In genomic region chr2:37698931-37699481, GRCh38 we compare ENCODE assay signal across 1 cellular context.
TF ChIP-seq lines count a peak whose summit lies in the region.

No MANE protein-coding gene starts in this region.

TF ChIP-seq in SK-N-SH, 30 proteins besides CTCF, POLR2A, EP300 and RAD21 (continued from another document):
- peak; percentile 65; the same call in 1 of the 2 replicates for TF ChIP-seq RXRA (IDR thresholded peaks at IDR 0.05; ENCODE audit: borderline replicate concordance, low read depth)
- TF ChIP-seq NFIC (IDR thresholded peaks at IDR 0.05; ENCODE audit: borderline replicate concordance), result peak; percentile 49; the same call in 1 of the 2 replicates
- no peak; the same call in 1 of the 2 replicates for TF ChIP-seq MAX (IDR thresholded peaks at IDR 0.05; ENCODE audit: low read depth)
- no peak for TF ChIP-seq MXI1 (IDR thresholded peaks at IDR 0.05; ENCODE audit: low read depth, low read length)
- TF ChIP-seq FOXM1 (IDR thresholded peaks at IDR 0.05; ENCODE audit: low read depth), result peak; percentile 38; the same call in 1 of the 2 replicates
- TF ChIP-seq ZBTB33 (IDR thresholded peaks at IDR 0.05; ENCODE audit: borderline replicate concordance, low read depth), result 0 out of 2 replicates have a peak, but pooled peaks have one; percentile 58
- no peak for TF ChIP-seq CHD2 (IDR thresholded peaks at IDR 0.05; ENCODE audit: low read length, partially characterized antibody)
- TF ChIP-seq JUND (IDR thresholded peaks at IDR 0.05), result peak; percentile 67; the same call in 1 of the 2 replicates
- no peak for TF ChIP-seq NRF1 (IDR thresholded peaks at IDR 0.05; ENCODE audit: low read depth, low read length)
- TF ChIP-seq RCOR1 (IDR thresholded peaks at IDR 0.05; ENCODE audit: low read length), result no peak
- no peak for TF ChIP-seq SMC3 (IDR thresholded peaks at IDR 0.05; ENCODE audit: low read depth, low read length)
- no peak for TF ChIP-seq USF1 (IDR thresholded peaks at IDR 0.05; ENCODE audit: borderline replicate concordance, low read depth)
- TF ChIP-seq FOSL2 (IDR thresholded peaks at IDR 0.05; ENCODE audit: borderline replicate concordance, low read depth), result peak; percentile 59
- no peak for TF ChIP-seq POLR2AphosphoS5 (IDR thresholded peaks at IDR 0.05; ENCODE audit: low read depth, low read length)
- no peak for TF ChIP-seq FOXJ3 (CRISPR knock-in tag; IDR thresholded peaks at IDR 0.05)
- TF ChIP-seq TAF1 (IDR thresholded peaks at IDR 0.05; ENCODE audit: borderline replicate concordance, low read depth, low read length), result no peak
- peak; percentile 85 for TF ChIP-seq TEAD4 (IDR thresholded peaks at IDR 0.05; ENCODE audit: borderline replicate concordance, insufficient read depth)
- TF ChIP-seq USF2 (IDR thresholded peaks at IDR 0.05; ENCODE audit: borderline replicate concordance, low read depth, low read length), result no peak
- no peak for TF ChIP-seq EZH2phosphoT487 (IDR thresholded peaks at IDR 0.05; ENCODE audit: borderline replicate concordance, low read depth)
- TF ChIP-seq IRF3 (IDR thresholded peaks at IDR 0.05; ENCODE audit: low read depth, low read length), result no peak
